ENCODE assay signal across 8 cellular contexts in the genomic region with DNA sequence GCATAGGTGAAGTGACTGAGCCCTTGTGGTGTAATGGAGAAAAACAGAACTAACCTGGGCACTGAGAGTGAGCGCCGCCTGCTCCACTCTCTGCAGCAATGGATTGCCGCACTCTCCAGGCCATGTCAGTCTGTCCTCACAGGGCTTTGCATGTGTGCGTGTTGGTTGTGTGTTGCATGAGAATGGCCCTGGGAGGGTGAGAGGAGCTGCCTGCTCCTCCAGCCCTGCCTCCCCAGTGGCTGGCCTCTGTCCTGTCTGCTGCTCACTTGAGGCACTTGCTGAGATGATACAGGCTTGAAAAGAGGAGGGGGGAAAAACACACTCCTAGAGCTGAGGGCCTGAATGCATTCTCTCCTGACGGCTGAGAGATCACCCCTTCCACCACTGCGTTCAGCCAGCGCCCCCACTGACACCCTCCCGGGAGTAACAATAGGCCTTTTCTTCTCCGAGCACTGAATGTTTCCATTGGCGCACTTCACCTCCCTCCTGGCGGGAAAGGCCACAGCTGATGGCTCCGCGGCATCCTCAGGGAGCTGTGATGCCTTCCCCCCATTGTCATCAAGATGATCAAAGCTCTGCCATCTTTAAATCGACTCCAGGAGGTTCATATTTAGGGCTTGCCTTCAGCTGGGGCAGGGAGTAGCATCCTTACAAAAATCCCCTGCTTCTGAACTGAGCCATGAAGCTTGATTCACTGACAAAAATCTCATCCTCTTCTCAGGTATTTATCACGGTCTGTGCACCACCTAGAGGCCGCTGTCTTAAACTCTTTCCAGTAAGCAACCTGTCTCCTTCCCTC. TPM values are rescaled to one million over a fixed set of nuclear protein-coding genes. Genes with fewer than 3 reads are reported as not detected.
DNase-seq lines count a peak whose midpoint lies in the region; ATAC-seq and TF ChIP-seq lines count a peak whose summit lies in the region.

No MANE protein-coding gene starts in this region.

- H3K4me1 ChIP-seq in MM.1S (ENCODE audit: low read length) = no peaks in the 10 kb centered on the region
- H3K4me1 ChIP-seq in ectodermal cell (ENCODE audit: control insufficient read depth, insufficient read depth, low read length) = peaks cover 7% of the 10 kb centered on the region
- peaks cover 4 to 20% of the 10 kb centered on the region in 2 donors for H3K4me1 ChIP-seq in lung (ENCODE audit: control insufficient read depth in 2 of 2, insufficient read depth in 2 of 2, low read length in 2 of 2)
- H3K4me1 ChIP-seq in thyroid gland = peaks cover 7 to 32% of the 10 kb centered on the region in 2 donors

- H4K20me1 ChIP-seq in MM.1S (ENCODE audit: insufficient read depth, low read length) = no peaks in the 10 kb centered on the region

- H2AFZ ChIP-seq in MM.1S (ENCODE audit: low read length) = no peak overlapping the region

- no peaks in the 10 kb centered on the region for H3K27me3 ChIP-seq in MM.1S (replicated peaks; ENCODE audit: insufficient read depth, low read length)
- H3K27me3 ChIP-seq in ectodermal cell (ENCODE audit: control insufficient read depth, insufficient read depth, low read length, poor library complexity, severe bottlenecking) = no peaks in the 10 kb centered on the region
- H3K27me3 ChIP-seq in lung (ENCODE audit: control insufficient read depth, insufficient read depth) = no peaks in the 10 kb centered on the region
- no peaks in the 10 kb centered on the region for H3K27me3 ChIP-seq in thyroid gland

- TF ChIP-seq CTCF in MM.1S (IDR thresholded peaks at IDR 0.05; ENCODE audit: low read length) = peak; percentile 49
- peak; percentile 14 for TF ChIP-seq CTCF in lung (IDR thresholded peaks at IDR 0.05; ENCODE audit: control extremely low read depth, extremely low read depth)
- TF ChIP-seq CTCF in thyroid gland (IDR thresholded peaks at IDR 0.05) = peak in 5 of 6 experiments; percentile 32 to 89 (median 67)

- no peak for TF ChIP-seq POLR2A in thyroid gland (IDR thresholded peaks at IDR 0.05)

- DNase-seq in DMS 273 (lab: John Stamatoyannopoulos, UW; ENCODE audit: unreplicated experiment) (peak; percentile 82), MM.1S (peak; percentile 43), SW480 (ENCODE audit: low spot score) (peak; percentile 72), lung (ENCODE audit: low spot score) (no peak), thyroid gland (peak; percentile 74 to 77)

- H3K79me2 ChIP-seq in MM.1S (ENCODE audit: low read length) = no peaks in the 10 kb centered on the region

- H3K27ac ChIP-seq in MM.1S (ENCODE audit: low read length) (no peak overlapping the region), ectodermal cell (ENCODE audit: insufficient read depth, low read depth, low read length, poor library complexity, severe bottlenecking) (peak overlapping the region; percentile 44), lung (ENCODE audit: low read depth in 1 of 2, low read length in 1 of 2) (no peak overlapping the region), thyroid gland (no peak overlapping the region)

- H3K4me3 ChIP-seq in MM.1S (ENCODE audit: low read length) (no peak overlapping the region), ectodermal cell (ENCODE audit: insufficient read depth, low read depth, low read length) (no peak overlapping the region), lung (no peak overlapping the region), thyroid gland (replicated peaks in 1 of 3) (no peak overlapping the region)

- no peak overlapping the region for H3K4me2 ChIP-seq in MM.1S (ENCODE audit: low read depth, low read length)

- H3K9ac ChIP-seq in MM.1S (ENCODE audit: low read length) = no peak overlapping the region

- H3K36me3 ChIP-seq in MM.1S (replicated peaks; ENCODE audit: insufficient read depth, low read length) (no peaks in the 10 kb centered on the region), ectodermal cell (ENCODE audit: control insufficient read depth, insufficient read depth, low read length) (no peaks in the 10 kb centered on the region), lung (ENCODE audit: control insufficient read depth in 2 of 2, insufficient read depth in 2 of 2, low read length in 2 of 2) (no peaks in the 10 kb centered on the region), thyroid gland (no peaks in the 10 kb centered on the region)

- 7 to 9% methylated on average over 16 of the region's 16 CpGs for WGBS in ectodermal cell, 2 experiments
- WGBS in lung, 2 donors = 52 to 53% methylated on average over 16 of the region's 16 CpGs
- WGBS in thyroid gland, 2 donors = 31 to 37% methylated on average over 10 to 16 of the region's 16 CpGs

- no peaks in the 10 kb centered on the region for H3F3A ChIP-seq in MM.1S (ENCODE audit: insufficient read depth, low read length)

- no peaks in the 10 kb centered on the region for H3K9me2 ChIP-seq in MM.1S (replicated peaks; ENCODE audit: insufficient read depth, low read length)

- peak; percentile 58 for ATAC-seq in GM21529 (IDR thresholded peaks at IDR 0.05; ENCODE audit: unreplicated experiment)
- ATAC-seq in lung (ENCODE audit: insufficient read depth, low FRiP score) = peak; percentile 51
- no peak for ATAC-seq in GM18517 (IDR thresholded peaks at IDR 0.05; ENCODE audit: unreplicated experiment)

- intact Hi-C loops in thyroid gland (cut with DNase I) = loop anchor here (10.0 kb wide), 1 partner anchor 560 kb away; no protein-coding TSS in a partner anchor

- no peaks in the 10 kb centered on the region for H3K9me3 ChIP-seq in MM.1S (replicated peaks; ENCODE audit: insufficient read depth, low read length)
- H3K9me3 ChIP-seq in ectodermal cell (ENCODE audit: control insufficient read depth, low read length) = no peaks in the 10 kb centered on the region
- peaks cover 0 to 3% of the 10 kb centered on the region in 2 donors for H3K9me3 ChIP-seq in lung (ENCODE audit: control insufficient read depth in 2 of 2, insufficient read depth in 1 of 2, low read length in 1 of 2)
- H3K9me3 ChIP-seq in thyroid gland = no peaks in the 10 kb centered on the region

RNA-seq across cellular contexts. Expression of gene DAPL1, which starts 49.9 kb away (rescaled TPM):
- not detected for polyA plus RNA-seq in ectodermal cell (2013, experiment 1 of 4)
- polyA plus RNA-seq in ectodermal cell (2013, experiment 2 of 4) = not detected
- polyA plus RNA-seq in ectodermal cell (2013, experiment 3 of 4) = not detected
- polyA plus RNA-seq in ectodermal cell (2013, experiment 4 of 4) = 0.69 TPM
- not detected for total RNA-seq in lung
- polyA plus RNA-seq in lung = under 1 TPM in 1 of 2 donors, not detected in 1; 0.17 TPM
- 10 to 100 TPM; 12.3 to 68.9 (median 28.1) TPM for total RNA-seq in thyroid gland

Comparison
In these comparisons a context has a peak if more than half of its experiments do, and no peak if none do; other contexts are left out.
1. CTCF ChIP-seq: peak in every context shown above with its lines; median percentile 67 in thyroid gland; 49 in MM.1S; 14 in lung.
2. RNA of gene DAPL1, which starts 49.9 kb away (total RNA-seq): 12.3 to 68.9 TPM in thyroid gland; not detected in lung; every median in the first group is over 10 times any median in the second.